Comparison of ENCODE assay signal across 1 cellular context in the genomic region with DNA sequence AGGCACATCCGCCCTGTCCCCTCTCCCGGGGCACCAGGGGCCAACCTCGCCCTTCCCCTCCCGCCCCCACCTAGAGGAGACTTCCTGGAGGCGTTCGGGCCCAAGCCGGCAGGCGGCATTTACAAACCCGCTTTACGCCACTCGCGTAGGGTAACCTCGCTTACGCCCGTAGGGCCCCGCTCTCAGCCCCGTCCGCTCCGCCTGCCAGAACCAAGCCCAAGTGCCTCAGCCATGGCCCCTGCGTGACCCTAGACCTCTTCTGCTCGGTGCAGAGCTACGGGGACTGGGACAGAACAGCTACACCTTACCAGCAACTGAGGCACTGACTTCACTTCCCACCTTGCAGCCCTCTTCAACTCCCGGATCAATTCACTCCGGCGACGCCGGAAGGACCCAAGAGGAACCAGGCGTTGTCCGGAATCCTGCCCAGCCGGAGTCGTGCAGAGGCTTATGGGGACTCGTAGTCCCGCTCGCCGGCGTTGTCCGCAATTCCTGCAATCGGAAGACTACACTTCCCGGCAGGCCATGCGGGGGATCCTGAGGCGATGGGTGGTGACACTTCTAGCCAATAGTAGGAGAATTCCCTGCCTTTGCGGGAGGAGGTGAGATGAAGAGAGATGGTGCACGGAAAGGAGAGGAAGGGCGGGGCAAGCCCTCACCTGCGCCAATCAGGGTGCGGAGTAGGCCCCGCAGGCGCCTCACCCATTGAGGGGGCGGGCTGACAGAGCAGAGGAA.
A peak's percentile ranks its signal among the peaks of the same experiment; 100 is the strongest.
TF ChIP-seq lines count a peak whose summit lies in the region.

A gene (minus strand): TSS at position 395 of the 735 bp plus-strand sequence. CDS start 14,735 bp downstream, outside the sequence.

TF ChIP-seq in liver, 16 proteins besides CTCF, POLR2A, EP300 and RAD21 (continued from another document):
- TF ChIP-seq, protein P1, sequence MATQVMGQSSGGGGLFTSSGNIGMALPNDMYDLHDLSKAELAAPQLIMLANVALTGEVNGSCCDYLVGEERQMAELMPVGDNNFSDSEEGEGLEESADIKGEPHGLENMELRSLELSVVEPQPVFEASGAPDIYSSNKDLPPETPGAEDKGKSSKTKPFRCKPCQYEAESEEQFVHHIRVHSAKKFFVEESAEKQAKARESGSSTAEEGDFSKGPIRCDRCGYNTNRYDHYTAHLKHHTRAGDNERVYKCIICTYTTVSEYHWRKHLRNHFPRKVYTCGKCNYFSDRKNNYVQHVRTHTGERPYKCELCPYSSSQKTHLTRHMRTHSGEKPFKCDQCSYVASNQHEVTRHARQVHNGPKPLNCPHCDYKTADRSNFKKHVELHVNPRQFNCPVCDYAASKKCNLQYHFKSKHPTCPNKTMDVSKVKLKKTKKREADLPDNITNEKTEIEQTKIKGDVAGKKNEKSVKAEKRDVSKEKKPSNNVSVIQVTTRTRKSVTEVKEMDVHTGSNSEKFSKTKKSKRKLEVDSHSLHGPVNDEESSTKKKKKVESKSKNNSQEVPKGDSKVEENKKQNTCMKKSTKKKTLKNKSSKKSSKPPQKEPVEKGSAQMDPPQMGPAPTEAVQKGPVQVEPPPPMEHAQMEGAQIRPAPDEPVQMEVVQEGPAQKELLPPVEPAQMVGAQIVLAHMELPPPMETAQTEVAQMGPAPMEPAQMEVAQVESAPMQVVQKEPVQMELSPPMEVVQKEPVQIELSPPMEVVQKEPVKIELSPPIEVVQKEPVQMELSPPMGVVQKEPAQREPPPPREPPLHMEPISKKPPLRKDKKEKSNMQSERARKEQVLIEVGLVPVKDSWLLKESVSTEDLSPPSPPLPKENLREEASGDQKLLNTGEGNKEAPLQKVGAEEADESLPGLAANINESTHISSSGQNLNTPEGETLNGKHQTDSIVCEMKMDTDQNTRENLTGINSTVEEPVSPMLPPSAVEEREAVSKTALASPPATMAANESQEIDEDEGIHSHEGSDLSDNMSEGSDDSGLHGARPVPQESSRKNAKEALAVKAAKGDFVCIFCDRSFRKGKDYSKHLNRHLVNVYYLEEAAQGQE (IDR thresholded peaks at IDR 0.05) = peak; percentile 43
- TF ChIP-seq HNF4G (IDR thresholded peaks at IDR 0.05) = no peak
- TF ChIP-seq FOXA2 (IDR thresholded peaks at IDR 0.05) = no peak
- TF ChIP-seq, protein P2, sequence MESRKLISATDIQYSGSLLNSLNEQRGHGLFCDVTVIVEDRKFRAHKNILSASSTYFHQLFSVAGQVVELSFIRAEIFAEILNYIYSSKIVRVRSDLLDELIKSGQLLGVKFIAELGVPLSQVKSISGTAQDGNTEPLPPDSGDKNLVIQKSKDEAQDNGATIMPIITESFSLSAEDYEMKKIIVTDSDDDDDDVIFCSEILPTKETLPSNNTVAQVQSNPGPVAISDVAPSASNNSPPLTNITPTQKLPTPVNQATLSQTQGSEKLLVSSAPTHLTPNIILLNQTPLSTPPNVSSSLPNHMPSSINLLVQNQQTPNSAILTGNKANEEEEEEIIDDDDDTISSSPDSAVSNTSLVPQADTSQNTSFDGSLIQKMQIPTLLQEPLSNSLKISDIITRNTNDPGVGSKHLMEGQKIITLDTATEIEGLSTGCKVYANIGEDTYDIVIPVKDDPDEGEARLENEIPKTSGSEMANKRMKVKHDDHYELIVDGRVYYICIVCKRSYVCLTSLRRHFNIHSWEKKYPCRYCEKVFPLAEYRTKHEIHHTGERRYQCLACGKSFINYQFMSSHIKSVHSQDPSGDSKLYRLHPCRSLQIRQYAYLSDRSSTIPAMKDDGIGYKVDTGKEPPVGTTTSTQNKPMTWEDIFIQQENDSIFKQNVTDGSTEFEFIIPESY (IDR thresholded peaks at IDR 0.05) = peak; percentile 37
- peak; percentile 87 for TF ChIP-seq SP1 (IDR thresholded peaks at IDR 0.05)
- TF ChIP-seq, protein P3, sequence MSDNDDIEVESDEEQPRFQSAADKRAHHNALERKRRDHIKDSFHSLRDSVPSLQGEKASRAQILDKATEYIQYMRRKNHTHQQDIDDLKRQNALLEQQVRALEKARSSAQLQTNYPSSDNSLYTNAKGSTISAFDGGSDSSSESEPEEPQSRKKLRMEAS (IDR thresholded peaks at IDR 0.05) = peak; percentile 81
